In the genomic region with DNA sequence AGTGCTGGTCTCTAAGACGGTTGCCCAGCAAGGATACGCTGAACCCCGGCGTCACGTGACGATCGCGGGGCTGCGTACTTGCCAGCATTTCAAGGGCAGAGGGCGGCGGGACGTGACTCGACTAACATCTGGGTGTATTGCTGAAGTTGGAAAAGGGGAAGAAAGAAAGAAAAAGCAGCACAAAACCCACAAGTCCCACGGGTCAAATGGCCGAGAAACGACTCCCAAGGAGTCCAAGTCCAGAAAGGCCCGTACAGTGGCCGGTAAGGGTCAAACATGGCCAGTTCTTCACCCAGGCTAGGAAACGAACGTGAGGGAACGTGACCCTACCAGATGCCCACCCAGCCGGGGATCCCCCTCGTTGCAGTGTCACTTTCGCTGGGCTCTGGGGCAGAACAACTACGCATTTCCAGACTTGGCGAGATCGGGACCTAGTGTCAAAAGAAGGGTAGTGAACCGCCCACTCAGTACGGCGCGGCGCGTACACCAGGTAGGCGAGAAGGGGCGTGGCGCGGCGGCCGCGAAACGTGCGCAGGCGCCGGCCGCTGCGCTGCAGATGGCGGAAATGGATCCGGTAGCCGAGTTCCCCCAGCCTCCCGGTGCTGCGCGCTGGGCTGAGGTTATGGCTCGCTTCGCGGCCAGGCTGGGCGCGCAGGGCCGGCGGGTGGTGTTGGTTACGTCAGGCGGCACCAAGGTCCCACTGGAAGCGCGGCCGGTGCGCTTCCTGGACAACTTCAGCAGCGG, we compare ENCODE assay signal across 8 cellular contexts. TPM values are rescaled to one million over a fixed set of nuclear protein-coding genes. Genes with fewer than 3 reads are reported as not detected.
DNase-seq lines count a peak whose midpoint lies in the region; ATAC-seq, FAIRE-seq and TF ChIP-seq lines count a peak whose summit lies in the region.

A gene (plus strand): TSS at position 534 of the 744 bp plus-strand sequence. CDS start 23 bp downstream, at position 557.
A gene with protein sequence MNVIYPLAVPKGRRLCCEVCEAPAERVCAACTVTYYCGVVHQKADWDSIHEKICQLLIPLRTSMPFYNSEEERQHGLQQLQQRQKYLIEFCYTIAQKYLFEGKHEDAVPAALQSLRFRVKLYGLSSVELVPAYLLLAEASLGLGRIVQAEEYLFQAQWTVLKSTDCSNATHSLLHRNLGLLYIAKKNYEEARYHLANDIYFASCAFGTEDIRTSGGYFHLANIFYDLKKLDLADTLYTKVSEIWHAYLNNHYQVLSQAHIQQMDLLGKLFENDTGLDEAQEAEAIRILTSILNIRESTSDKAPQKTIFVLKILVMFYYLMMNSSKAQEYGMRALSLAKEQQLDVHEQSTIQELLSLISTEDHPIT (minus strand): TSS at position 13 of the 744 bp plus-strand sequence. CDS start 25 bp downstream, outside the sequence.

- FAIRE-seq in endothelial cell of umbilical vein (lab: Jason Lieb, UNC): peak; percentile 86

- CTCF ChIA-PET in endothelial cell of umbilical vein (lab: Charles Lee): interaction anchor here (1.0 to 1.6 kb wide), 4 partner anchors 29 to 234 kb away, joined by 3 to 6 read pairs (median 4); no protein-coding TSS in a partner anchor

- H3K9me1 ChIP-seq in endothelial cell of umbilical vein (replicated peaks; ENCODE audit: control insufficient read depth, extremely low read depth, insufficient read depth, low read length): no peaks in the 10 kb centered on the region

- H3K36me3 ChIP-seq in endothelial cell of umbilical vein (ENCODE audit: control insufficient read depth in 2 of 2, extremely low read depth in 1 of 2, insufficient read depth in 2 of 2, low read length in 2 of 2): no peaks in the 10 kb centered on the region

- peak; percentile 72 for ATAC-seq in GM19467 (IDR thresholded peaks at IDR 0.05; ENCODE audit: unreplicated experiment)

- DNase-seq in COR-L47 (lab: John Stamatoyannopoulos, UW) (peak; percentile 88), HS-27A (ENCODE audit: low read depth) (peak; percentile 38), endothelial cell of umbilical vein (ENCODE audit: low read depth, low spot score) (peak; percentile 88), middle frontal gyrus (ENCODE audit: extremely low spot score, low spot score) (peak; percentile 62)
- DNase-seq in NK-92 treated with Interleukin-12 subunit alpha and Interleukin-12 subunit beta, amount 100 ng/mL, for 24 hours (lab: John Stamatoyannopoulos, UW): peak; percentile 81
- DNase-seq in activated CD8-positive, alpha-beta memory T cell treated with anti-CD3 and anti-CD28 coated beads, Interleukin-2, amount 50 U/mL, for 24 hours (ENCODE audit: extremely low read depth): peak; percentile 83
- peak; percentile 73 to 80 for DNase-seq in stimulated activated CD8-positive, alpha-beta memory T cell treated with anti-CD3 and anti-CD28 coated beads, Interleukin-2, amount 100 ng/mL, for 1 hour (ENCODE audit: low read depth in 2 of 2)

- no peaks in the 10 kb centered on the region for H3K79me2 ChIP-seq in endothelial cell of umbilical vein (ENCODE audit: control insufficient read depth, insufficient read depth, low read length)

- BruUV-seq in endothelial cell of umbilical vein (replicated peaks; lab: Mats Ljungman, UMichigan): TSS peak; percentile 81

- peak within 1 kb of the TSS; percentile 46 for H3K27ac ChIP-seq in endothelial cell of umbilical vein (ENCODE audit: insufficient read depth, low read depth, low read length)

- no peaks in the 10 kb centered on the region for H3K27me3 ChIP-seq in endothelial cell of umbilical vein (ENCODE audit: control insufficient read depth in 2 of 2, insufficient read depth in 2 of 2, low read length in 2 of 2)

- dilution Hi-C loops in endothelial cell of umbilical vein (cut with MboI; ENCODE audit: extremely low pct_ligation_motif_present, low sequenced_read_pairs): no loop called here

- peak within 1 kb of the TSS; percentile 76 for H3K9ac ChIP-seq in endothelial cell of umbilical vein (replicated peaks; ENCODE audit: extremely low read depth, insufficient read depth, low read length)

- peak within 1 kb of the TSS; percentile 29 to 62 (median 59) for H3K4me3 ChIP-seq in endothelial cell of umbilical vein (replicated peaks in 1 of 3; ENCODE audit: insufficient read depth in 1 of 3, low read depth in 1 of 3, low read length in 3 of 3)

- POLR2A ChIA-PET in endothelial cell of umbilical vein (lab: Charles Lee): no interaction called here

- no peaks in the 10 kb centered on the region for H4K20me1 ChIP-seq in endothelial cell of umbilical vein (replicated peaks; ENCODE audit: control insufficient read depth, extremely low read depth, insufficient read depth, low read length)

- peak within 1 kb of the TSS; percentile 56 for H3K4me2 ChIP-seq in endothelial cell of umbilical vein (ENCODE audit: insufficient read depth, low read length)

- no peak for TF ChIP-seq CTCF in endothelial cell of umbilical vein (IDR thresholded peaks at IDR 0.05; ENCODE audit: extremely low read depth in 1 of 2, insufficient read depth in 1 of 2, low read depth in 1 of 2, low read length in 2 of 2)

- H3K9me3 ChIP-seq in endothelial cell of umbilical vein (replicated peaks; ENCODE audit: control insufficient read depth, insufficient read depth, low read length): no peaks in the 10 kb centered on the region

- H2AFZ ChIP-seq in endothelial cell of umbilical vein (ENCODE audit: low read depth, low read length): peak within 1 kb of the TSS; percentile 94

- intact Hi-C loops in endothelial cell of umbilical vein (cut with micrococcal nuclease): loop anchor here (2.0 to 5.0 kb wide), 3 partner anchors 15 to 311 kb away; a partner anchor contains a TSS

- peak; percentile 89 for TF ChIP-seq POLR2A in endothelial cell of umbilical vein (IDR thresholded peaks at IDR 0.05; ENCODE audit: low read depth, low read length)

- peaks cover 5% of the 10 kb centered on the region for H3K4me1 ChIP-seq in endothelial cell of umbilical vein (ENCODE audit: control insufficient read depth, extremely low read depth, insufficient read depth, low read length)

TF ChIP-seq in endothelial cell of umbilical vein, 7 proteins besides CTCF, POLR2A, EP300 and RAD21:
- TF ChIP-seq, protein P1, sequence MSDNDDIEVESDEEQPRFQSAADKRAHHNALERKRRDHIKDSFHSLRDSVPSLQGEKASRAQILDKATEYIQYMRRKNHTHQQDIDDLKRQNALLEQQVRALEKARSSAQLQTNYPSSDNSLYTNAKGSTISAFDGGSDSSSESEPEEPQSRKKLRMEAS (IDR thresholded peaks at IDR 0.05; ENCODE audit: insufficient read depth, insufficient read length): peak; percentile 54
- no peak for TF ChIP-seq JUN (IDR thresholded peaks at IDR 0.05; ENCODE audit: borderline replicate concordance, insufficient read depth, insufficient read length, low read depth)
- TF ChIP-seq EZH2 (IDR thresholded peaks at IDR 0.05; ENCODE audit: borderline replicate concordance, low read depth, low read length, severe bottlenecking): no peak
- TF ChIP-seq POLR2AphosphoS5 (IDR thresholded peaks at IDR 0.05; ENCODE audit: insufficient read depth, low read depth, low read length): peak; percentile 92
- TF ChIP-seq FOS (IDR thresholded peaks at IDR 0.05; ENCODE audit: borderline replicate concordance, insufficient read depth, low read length): no peak

RNA-seq across cellular contexts. Expression of the first gene that starts in this region (rescaled TPM):
- 29.9 and 32.6 TPM in 2 replicates for total RNA-seq in endothelial cell of umbilical vein
- 31.7 and 51.3 TPM in 2 replicates for polyA plus RNA-seq in endothelial cell of umbilical vein
- polyA plus RNA-seq in endothelial cell of umbilical vein (2011; cell fraction: cytosol; rRNA removed): 30.8 and 42.8 TPM in 2 replicates
- 20.2 and 20.3 TPM in 2 replicates for polyA plus RNA-seq in endothelial cell of umbilical vein (2011; cell fraction: nucleus; rRNA removed)
- polyA plus RNA-seq in endothelial cell of umbilical vein (2012): 30.4 and 35.1 TPM in 2 replicates
- 7.4 and 11.7 TPM in 2 replicates for polyA minus RNA-seq in endothelial cell of umbilical vein
- polyA minus RNA-seq in endothelial cell of umbilical vein (2011; cell fraction: cytosol; rRNA and poly(A)+ RNA removed): 18.4 TPM
- polyA minus RNA-seq in endothelial cell of umbilical vein (2011; cell fraction: nucleus; rRNA and poly(A)+ RNA removed): 8.8 and 10.9 TPM in 2 replicates

RNA-seq across cellular contexts. Expression of the second gene that starts in this region (rescaled TPM):
- total RNA-seq in endothelial cell of umbilical vein: 0.33 TPM in 1 of 2 replicates, not detected in the other
- 0.40 and 0.94 TPM in 2 replicates for polyA plus RNA-seq in endothelial cell of umbilical vein
- 0.47 and 0.83 TPM in 2 replicates for polyA plus RNA-seq in endothelial cell of umbilical vein (2011; cell fraction: cytosol; rRNA removed)
- polyA plus RNA-seq in endothelial cell of umbilical vein (2011; cell fraction: nucleus; rRNA removed): 0.29 and 0.38 TPM in 2 replicates
- 0.19 TPM in 1 of 2 replicates, not detected in the other for polyA plus RNA-seq in endothelial cell of umbilical vein (2012)
- 0.89 and 1.3 TPM in 2 replicates for polyA minus RNA-seq in endothelial cell of umbilical vein
- polyA minus RNA-seq in endothelial cell of umbilical vein (2011; cell fraction: cytosol; rRNA and poly(A)+ RNA removed): not detected
- 0.29 TPM in 2 replicates for polyA minus RNA-seq in endothelial cell of umbilical vein (2011; cell fraction: nucleus; rRNA and poly(A)+ RNA removed)

Comparison
In these comparisons a context has a peak if more than half of its experiments do, and no peak if none do; other contexts are left out.
1. Peak in every context shown above with its lines: DNase-seq, ATAC-seq, H3K4me3 ChIP-seq and H3K27ac ChIP-seq.
2. DNase-seq: peak in every context shown above with its lines; median percentile 88 in COR-L47; 88 in endothelial cell of umbilical vein; 83 in activated CD8-positive, alpha-beta memory T cell treated with anti-CD3 and anti-CD28 coated beads, Interleukin-2, amount 50 U/mL, for 24 hours; 81 in NK-92 treated with Interleukin-12 subunit alpha and Interleukin-12 subunit beta, amount 100 ng/mL, for 24 hours; 76 in stimulated activated CD8-positive, alpha-beta memory T cell treated with anti-CD3 and anti-CD28 coated beads, Interleukin-2, amount 100 ng/mL, for 1 hour; 62 in middle frontal gyrus; 38 in HS-27A.